ENCODE assay signal across 9 cellular contexts in genomic region chr17:4858068-4858879, GRCh38. TPM values are rescaled to one million over a fixed set of nuclear protein-coding genes. Genes with fewer than 3 reads are reported as not detected.
DNase-seq lines count a peak whose midpoint lies in the region; ATAC-seq lines count a peak whose summit lies in the region.
"Had no signal": no experiment of that assay in that cellular context is flagged by ENCODE, and none has a peak within 500 bp of the region (broad histone marks: within the 10 kb centered on the region; RNA-seq: fewer than 3 reads in every experiment).

No MANE protein-coding gene starts in this region.

- H3K9ac ChIP-seq in HUES48 (ENCODE audit: low read depth, low read length) = no peak overlapping the region

- 0 out of 2 replicates have a peak overlapping the region, but pooled peaks have one; percentile 14 for H3K4me3 ChIP-seq in HUES48 (ENCODE audit: low read depth, low read length)
- H3K4me3 ChIP-seq in skin epidermis = peak overlapping the region in 2 of 7 experiments; percentile 13 to 26

- H3K9me3 ChIP-seq in HUES48 (ENCODE audit: control insufficient read depth, insufficient read depth, low read length) = no peaks in the 10 kb centered on the region

- H3K27me3 ChIP-seq in HUES48 (ENCODE audit: control insufficient read depth, insufficient read depth, low read length) (no peaks in the 10 kb centered on the region), layer of hippocampus (ENCODE audit: control insufficient read depth, insufficient read depth, low read length) (no peaks in the 10 kb centered on the region)

- H3K36me3 ChIP-seq in HUES48 (ENCODE audit: control insufficient read depth, insufficient read depth, low read length) = peaks cover 5% of the 10 kb centered on the region; the same call in 1 of the 2 replicates

- peaks cover 49% of the 10 kb centered on the region for H3K4me1 ChIP-seq in HUES48 (ENCODE audit: control insufficient read depth, insufficient read depth, low read length)

- peak; percentile 86 for DNase-seq in dermis blood vessel endothelial cell
- DNase-seq in NCI-H524 treated with DMSO at 0.1 percent for 48 hours (lab: John Stamatoyannopoulos, UW) = no peak
- no peak for DNase-seq in HuH-7 (ENCODE audit: low spot score)
- no peak for DNase-seq in activated effector memory CD4-positive, alpha-beta T cell treated with Interleukin-2 at 50 U/mL for 16 hours
- DNase-seq: NCI-H187 treated with DMSO at 0.1 percent for 48 hours had no signal

- H3K27ac ChIP-seq in HUES48 (ENCODE audit: low read depth, low read length) (peak overlapping the region; percentile 84), layer of hippocampus (ENCODE audit: low read depth, low read length) (peak overlapping the region; percentile 92), skin epidermis (peak overlapping the region in 20 of 21 experiments; percentile 22 to 87 (median 77))

- no peak for ATAC-seq in HG02870 (IDR thresholded peaks at IDR 0.05; ENCODE audit: unreplicated experiment)

RNA-seq across cellular contexts. Expression of gene MINK1, which starts 25.1 kb away (rescaled TPM):
- total RNA-seq in dermis blood vessel endothelial cell = 44.9 and 58.2 TPM in 2 replicates

RNA-seq across cellular contexts. Expression of gene C17orf107, which starts 41.1 kb away (rescaled TPM):
- total RNA-seq in dermis blood vessel endothelial cell = 0.68 and 1.1 TPM in 2 replicates

RNA-seq across cellular contexts. Expression of gene CHRNE, which starts 44.6 kb away (rescaled TPM):
- total RNA-seq in dermis blood vessel endothelial cell = 0.85 and 3.6 TPM in 2 replicates

RNA-seq across cellular contexts. Expression of gene PLD2, which starts 51.3 kb away (rescaled TPM):
- total RNA-seq in dermis blood vessel endothelial cell = 35.1 and 47.2 TPM in 2 replicates
